Comparison of ENCODE assay signal across 10 cellular contexts in genomic region chr16:87833548-87833947, GRCh38.
"Had no signal": no experiment of that assay in that cellular context is flagged by ENCODE, and none has a peak within 500 bp of the region (broad histone marks: within the 10 kb centered on the region; RNA-seq: fewer than 3 reads in every experiment).

No MANE protein-coding gene starts in this region.

- H3K9me3 ChIP-seq: suprapubic skin, upper lobe of left lung had no signal

- H3K4me2 ChIP-seq: smooth muscle cell had no signal

- H3K27ac ChIP-seq: foreskin keratinocyte, suprapubic skin, upper lobe of left lung had no signal

- H3K4me3 Mint-ChIP-seq: activated CD8-positive, alpha-beta T cell treated with anti-CD3 and anti-CD28 coated beads for 36 hours; natural killer cell; T-helper 1 cell treated with Interleukin-12 subunit alpha and Interleukin-12 subunit beta and Interleukin-4 antibody, amounts not matched to agents 30 μg/mL and 1 μg/mL, for 36 hours had no signal

- H3K27ac Mint-ChIP-seq: activated CD8-positive, alpha-beta T cell treated with anti-CD3 and anti-CD28 coated beads for 36 hours; natural killer cell; T-helper 1 cell treated with Interleukin-12 subunit alpha and Interleukin-12 subunit beta and Interleukin-4 antibody, amounts not matched to agents 30 μg/mL and 1 μg/mL, for 36 hours had no signal

- H3K9me3 Mint-ChIP-seq: activated CD8-positive, alpha-beta T cell treated with anti-CD3 and anti-CD28 coated beads for 36 hours; natural killer cell; T-helper 1 cell treated with Interleukin-12 subunit alpha and Interleukin-12 subunit beta and Interleukin-4 antibody, amounts not matched to agents 30 μg/mL and 1 μg/mL, for 36 hours had no signal

- ATAC-seq: activated CD8-positive, alpha-beta T cell treated with anti-CD3 and anti-CD28 coated beads for 36 hours; foreskin keratinocyte; natural killer cell; right cardiac atrium had no signal

- H3K36me3 Mint-ChIP-seq: natural killer cell had no signal

- DNase-seq: activated CD8-positive, alpha-beta T cell treated with anti-CD3 and anti-CD28 coated beads for 36 hours; activated gamma-delta T cell treated with Interleukin-2 at 50 U/mL for 16 hours; foreskin keratinocyte; natural killer cell had no signal

- H3K4me1 Mint-ChIP-seq: natural killer cell had no signal

- H3K27me3 Mint-ChIP-seq: activated CD8-positive, alpha-beta T cell treated with anti-CD3 and anti-CD28 coated beads for 36 hours had no signal

- H3K27me3 ChIP-seq: cardiac muscle cell, foreskin keratinocyte, suprapubic skin, upper lobe of left lung had no signal

- H3K4me3 ChIP-seq: cardiac muscle cell, smooth muscle cell, suprapubic skin, upper lobe of left lung had no signal
